ENCODE assay signal across 21 cellular contexts in genomic region chr3:126781406-126781805, GRCh38.
DNase-seq lines count a peak whose midpoint lies in the region; ATAC-seq and TF ChIP-seq lines count a peak whose summit lies in the region.
"Had no signal": no experiment of that assay in that cellular context is flagged by ENCODE, and none has a peak within 500 bp of the region (broad histone marks: within the 10 kb centered on the region; RNA-seq: fewer than 3 reads in every experiment).

No MANE protein-coding gene starts in this region.

- intact Hi-C loops in esophagus squamous epithelium (cut with DNase I): no loop called here

- no peak for TF ChIP-seq CTCF in AG10803 (conservative IDR thresholded peaks at IDR 0.05; ENCODE audit: low read length)
- TF ChIP-seq CTCF in esophagus squamous epithelium (IDR thresholded peaks at IDR 0.05): no peak
- TF ChIP-seq CTCF in osteocyte (IDR thresholded peaks at IDR 0.05): no peak

- H3K9me3 Mint-ChIP-seq in osteocyte (ENCODE audit: unreplicated experiment): peaks cover 9% of the 10 kb centered on the region
- H3K9me3 Mint-ChIP-seq: activated naive CD8-positive, alpha-beta T cell treated with anti-CD3 and anti-CD28 coated beads for 36 hours; activated T-cell treated with anti-CD3 and anti-CD28 coated beads, Interleukin-2, amount 50 U/mL, for 72 hours had no signal

- H3K36me3 ChIP-seq in esophagus squamous epithelium: no peaks in the 10 kb centered on the region
- H3K36me3 ChIP-seq: uterus had no signal

- no peaks in the 10 kb centered on the region for H3K27me3 Mint-ChIP-seq in osteocyte (ENCODE audit: unreplicated experiment)
- H3K27me3 Mint-ChIP-seq: activated naive CD8-positive, alpha-beta T cell treated with anti-CD3 and anti-CD28 coated beads for 36 hours; B cell had no signal

- H3K4me3 Mint-ChIP-seq in osteocyte (ENCODE audit: unreplicated experiment): no peak overlapping the region
- H3K4me3 Mint-ChIP-seq: activated naive CD8-positive, alpha-beta T cell treated with anti-CD3 and anti-CD28 coated beads for 36 hours; activated T-cell treated with anti-CD3 and anti-CD28 coated beads, Interleukin-2, amount 50 U/mL, for 72 hours; B cell had no signal

- 78 to 87% methylated on average over 2 to 3 of the region's 3 CpGs for WGBS in esophagus squamous epithelium, 2 donors

- H3K27me3 ChIP-seq in esophagus squamous epithelium: no peaks in the 10 kb centered on the region
- H3K27me3 ChIP-seq: dorsolateral prefrontal cortex, uterus had no signal

- H3K27ac ChIP-seq in esophagus squamous epithelium: peak overlapping the region; percentile 28 to 72 (median 71)
- H3K27ac ChIP-seq: VCaP had no signal

- H3K9me3 ChIP-seq in esophagus squamous epithelium: no peaks in the 10 kb centered on the region
- H3K9me3 ChIP-seq: uterus had no signal

- peaks cover 41% of the 10 kb centered on the region for H3K4me1 Mint-ChIP-seq in osteocyte (ENCODE audit: unreplicated experiment)

- no peak for TF ChIP-seq POLR2A in esophagus squamous epithelium (IDR thresholded peaks at IDR 0.05)

- peak overlapping the region; percentile 90 for H3K27ac Mint-ChIP-seq in osteocyte (ENCODE audit: unreplicated experiment)
- H3K27ac Mint-ChIP-seq: activated naive CD8-positive, alpha-beta T cell treated with anti-CD3 and anti-CD28 coated beads for 36 hours; activated T-cell treated with anti-CD3 and anti-CD28 coated beads, Interleukin-2, amount 50 U/mL, for 72 hours; B cell had no signal

- H3K4me1 ChIP-seq in esophagus squamous epithelium: peaks cover 7 to 24% (median 14%) of the 10 kb centered on the region in 3 donors

- peak; percentile 46 for DNase-seq in AG10803 (ENCODE audit: low read depth)
- peak; percentile 24 for DNase-seq in NCI-H446 treated with DMSO at 0.1 percent for 48 hours (lab: John Stamatoyannopoulos, UW)
- no peak for DNase-seq in esophagus squamous epithelium (lab: John Stamatoyannopoulos, UW)
- no peak for DNase-seq in osteocyte (ENCODE audit: extremely low spot score, unreplicated experiment)
- no peak for DNase-seq in T-helper 9 cell
- DNase-seq in effector CD4-positive, alpha-beta T cell: no peak
- DNase-seq: activated naive CD8-positive, alpha-beta T cell treated with anti-CD3 and anti-CD28 coated beads for 36 hours; activated T-cell treated with anti-CD3 and anti-CD28 coated beads, Interleukin-2, amount 50 U/mL, for 72 hours; GDM1; Karpas-422; kidney; midbrain; stimulated activated CD4-positive, alpha-beta T cell treated with anti-CD3 and anti-CD28 coated beads, Interleukin-2, amount 100 ng/mL, for 24 hours; T-helper 1 cell had no signal

- H3K4me3 ChIP-seq in AG10803 (ENCODE audit: low read length): peak overlapping the region; percentile 10
- H3K4me3 ChIP-seq in esophagus squamous epithelium: no peak overlapping the region
- H3K4me3 ChIP-seq: dorsolateral prefrontal cortex, uterus had no signal

- peaks cover 7% of the 10 kb centered on the region for H3K36me3 Mint-ChIP-seq in osteocyte (ENCODE audit: unreplicated experiment)

- ATAC-seq in HG02852 (IDR thresholded peaks at IDR 0.05; ENCODE audit: unreplicated experiment) (no peak), HG03460 (IDR thresholded peaks at IDR 0.05; ENCODE audit: unreplicated experiment) (no peak)
- ATAC-seq: activated T-cell treated with anti-CD3 and anti-CD28 coated beads, Interleukin-2, amount 50 U/mL, for 72 hours; Panc1 had no signal

Comparison
In these comparisons a context has a peak if more than half of its experiments do, and no peak if none do; other contexts are left out.
1. DNase-seq: peak in AG10803 (single experiment) and NCI-H446 treated with DMSO at 0.1 percent for 48 hours (single experiment); none in esophagus squamous epithelium (single experiment), osteocyte (single experiment), T-helper 9 cell (single experiment) and effector CD4-positive, alpha-beta T cell (single experiment).